8 cellular contexts compared by ENCODE assay signal in genomic region chr1:55071477-55071876, GRCh38. TPM values are rescaled to one million over a fixed set of nuclear protein-coding genes. Genes with fewer than 3 reads are reported as not detected.
DNase-seq lines count a peak whose midpoint lies in the region; ATAC-seq and TF ChIP-seq lines count a peak whose summit lies in the region.

No MANE protein-coding gene starts in this region.

- intact Hi-C loops in Right ventricle myocardium superior (cut with DNase I) (no loop called here), left lung (cut with DNase I) (no loop called here)

- H3K36me3 ChIP-seq in right atrium auricular region (peaks cover 64% of the 10 kb centered on the region), left lung (peaks cover 3 to 99% of the 10 kb centered on the region in 2 donors)
- peaks cover 79% of the 10 kb centered on the region for H3K36me3 ChIP-seq in effector memory CD4-positive, alpha-beta T cell (ENCODE audit: control insufficient read depth, insufficient read depth, low read length)

- H3K4me3 ChIP-seq in right atrium auricular region (no peak overlapping the region), astrocyte of the cerebellum (ENCODE audit: low read depth, low read length) (no peak overlapping the region), left lung (no peak overlapping the region)
- H3K4me3 ChIP-seq in effector memory CD4-positive, alpha-beta T cell (ENCODE audit: insufficient read depth, low read depth, low read length, poor library complexity, severe bottlenecking), result no peak overlapping the region

- TF ChIP-seq CTCF in right atrium auricular region (IDR thresholded peaks at IDR 0.05) (peak in 1 of 2 donors; percentile 41), astrocyte of the cerebellum (IDR thresholded peaks at IDR 0.05; ENCODE audit: low read depth, low read length, missing control alignments) (peak; percentile 73), left lung (IDR thresholded peaks at IDR 0.05) (peak in 1 of 2 donors; percentile 8)

- ATAC-seq in Right ventricle myocardium superior (ENCODE audit: poor library complexity) (peak; percentile 48), left lung (peak; percentile 85)

- H3K27me3 ChIP-seq in right atrium auricular region (no peaks in the 10 kb centered on the region), left lung (no peaks in the 10 kb centered on the region)
- H3K27me3 ChIP-seq in effector memory CD4-positive, alpha-beta T cell (replicated peaks; ENCODE audit: control insufficient read depth, insufficient read depth, low read length, poor library complexity, severe bottlenecking), result no peaks in the 10 kb centered on the region

- H3K9me3 ChIP-seq in right atrium auricular region (no peaks in the 10 kb centered on the region), left lung (no peaks in the 10 kb centered on the region)
- no peaks in the 10 kb centered on the region for H3K9me3 ChIP-seq in effector memory CD4-positive, alpha-beta T cell (ENCODE audit: control insufficient read depth, low read length)

- H3K27ac ChIP-seq in right atrium auricular region (peak overlapping the region in 1 of 2 donors; percentile 46), left lung (no peak overlapping the region)
- H3K27ac ChIP-seq in effector memory CD4-positive, alpha-beta T cell (ENCODE audit: insufficient read depth, low read length, poor library complexity, severe bottlenecking), result no peak overlapping the region

- DNase-seq in Right ventricle myocardium superior, result no peak
- no peak for DNase-seq in right atrium auricular region (ENCODE audit: low spot score)
- DNase-seq in NCI-H2196 (lab: John Stamatoyannopoulos, UW; ENCODE audit: unreplicated experiment), result peak; percentile 61
- peak; percentile 39 for DNase-seq in astrocyte of the cerebellum (ENCODE audit: low read depth)
- DNase-seq in left lung, result no peak
- no peak for DNase-seq in NCI-H187 treated with DMSO at 0.1 percent for 48 hours (lab: John Stamatoyannopoulos, UW)
- DNase-seq in effector memory CD4-positive, alpha-beta T cell, result no peak
- no peak for DNase-seq in DMS153 (lab: John Stamatoyannopoulos, UW)

- peaks cover 0 to 21% of the 10 kb centered on the region in 2 donors for H3K4me1 ChIP-seq in right atrium auricular region
- H3K4me1 ChIP-seq in left lung, result no peaks in the 10 kb centered on the region
- H3K4me1 ChIP-seq in effector memory CD4-positive, alpha-beta T cell (ENCODE audit: control insufficient read depth, insufficient read depth, low read length, poor library complexity, severe bottlenecking), result no peaks in the 10 kb centered on the region

- in situ Hi-C loops in astrocyte of the cerebellum (cut with HindIII; ENCODE audit: low sequenced_read_pairs), result no loop called here

RNA-seq across cellular contexts. Expression of gene PCSK9, which starts 32.1 kb away (rescaled TPM):
- total RNA-seq in Right ventricle myocardium superior, result not detected
- under 1 TPM in 1 of 2 donors, not detected in 1; 0.47 TPM for total RNA-seq in right atrium auricular region
- 10 to 100 TPM; 18.7 to 55.0 TPM for total RNA-seq in left lung

Comparison
In these comparisons a context has a peak if more than half of its experiments do, and no peak if none do; other contexts are left out.
1. DNase-seq: peak in NCI-H2196 (single experiment) and astrocyte of the cerebellum (single experiment); none in Right ventricle myocardium superior (single experiment), right atrium auricular region (single experiment), left lung (0 of 2), NCI-H187 treated with DMSO at 0.1 percent for 48 hours (single experiment), effector memory CD4-positive, alpha-beta T cell (0 of 3) and DMS153 (single experiment).
2. RNA of gene PCSK9, which starts 32.1 kb away (total RNA-seq): 18.7 to 55.0 TPM in left lung; 0.47 TPM in right atrium auricular region and not detected in Right ventricle myocardium superior (single experiment); every median in the first group is over 10 times any median in the second.